2 cellular contexts compared by ENCODE assay signal in the genomic region with DNA sequence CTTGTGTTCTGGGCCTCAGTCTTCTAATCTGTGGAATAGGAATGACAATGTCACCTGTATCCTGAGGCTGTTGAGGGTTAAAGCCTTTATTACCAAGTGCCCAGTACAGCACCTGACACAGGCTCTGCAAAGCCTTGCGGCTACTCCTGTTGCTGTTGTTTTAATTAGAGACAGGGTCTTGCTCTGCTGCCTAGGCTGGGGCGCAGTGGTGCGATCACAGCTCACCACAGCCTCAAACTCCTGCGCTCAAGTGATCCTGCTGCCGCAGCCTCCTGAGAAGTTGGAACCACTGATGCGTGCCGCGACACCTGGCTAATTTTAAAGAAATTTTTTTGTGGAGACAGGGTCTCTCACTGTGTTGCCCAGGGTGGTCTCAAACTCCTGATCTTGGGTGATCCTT.
A peak's percentile ranks its signal among the peaks of the same experiment; 100 is the strongest.
TF ChIP-seq lines count a peak whose summit lies in the region.

No MANE protein-coding gene starts in this region.

TF ChIP-seq in HepG2, 621 proteins besides CTCF, POLR2A, EP300 and RAD21:
- TF ChIP-seq, protein P1, sequence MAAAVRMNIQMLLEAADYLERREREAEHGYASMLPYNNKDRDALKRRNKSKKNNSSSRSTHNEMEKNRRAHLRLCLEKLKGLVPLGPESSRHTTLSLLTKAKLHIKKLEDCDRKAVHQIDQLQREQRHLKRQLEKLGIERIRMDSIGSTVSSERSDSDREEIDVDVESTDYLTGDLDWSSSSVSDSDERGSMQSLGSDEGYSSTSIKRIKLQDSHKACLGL (CRISPR knock-in tag; IDR thresholded peaks at IDR 0.05), result no peak
- peak; percentile 82; the same call in 1 of the 2 replicates for TF ChIP-seq ZNF629 (CRISPR knock-in tag; conservative IDR thresholded peaks at IDR 0.05)

TF ChIP-seq in K562, 482 proteins besides CTCF, POLR2A, EP300 and RAD21:
- TF ChIP-seq, protein P2, sequence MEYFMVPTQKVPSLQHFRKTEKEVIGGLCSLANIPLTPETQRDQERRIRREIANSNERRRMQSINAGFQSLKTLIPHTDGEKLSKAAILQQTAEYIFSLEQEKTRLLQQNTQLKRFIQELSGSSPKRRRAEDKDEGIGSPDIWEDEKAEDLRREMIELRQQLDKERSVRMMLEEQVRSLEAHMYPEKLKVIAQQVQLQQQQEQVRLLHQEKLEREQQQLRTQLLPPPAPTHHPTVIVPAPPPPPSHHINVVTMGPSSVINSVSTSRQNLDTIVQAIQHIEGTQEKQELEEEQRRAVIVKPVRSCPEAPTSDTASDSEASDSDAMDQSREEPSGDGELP (CRISPR knock-in tag; IDR thresholded peaks at IDR 0.05; ENCODE audit: borderline replicate concordance), result 0 out of 2 replicates have a peak, but pooled peaks have one; percentile 18
- TF ChIP-seq SREBF2 (CRISPR knock-in tag; IDR thresholded peaks at IDR 0.05), result no peak
